ENCODE assay signal across 1 cellular context in the genomic region with DNA sequence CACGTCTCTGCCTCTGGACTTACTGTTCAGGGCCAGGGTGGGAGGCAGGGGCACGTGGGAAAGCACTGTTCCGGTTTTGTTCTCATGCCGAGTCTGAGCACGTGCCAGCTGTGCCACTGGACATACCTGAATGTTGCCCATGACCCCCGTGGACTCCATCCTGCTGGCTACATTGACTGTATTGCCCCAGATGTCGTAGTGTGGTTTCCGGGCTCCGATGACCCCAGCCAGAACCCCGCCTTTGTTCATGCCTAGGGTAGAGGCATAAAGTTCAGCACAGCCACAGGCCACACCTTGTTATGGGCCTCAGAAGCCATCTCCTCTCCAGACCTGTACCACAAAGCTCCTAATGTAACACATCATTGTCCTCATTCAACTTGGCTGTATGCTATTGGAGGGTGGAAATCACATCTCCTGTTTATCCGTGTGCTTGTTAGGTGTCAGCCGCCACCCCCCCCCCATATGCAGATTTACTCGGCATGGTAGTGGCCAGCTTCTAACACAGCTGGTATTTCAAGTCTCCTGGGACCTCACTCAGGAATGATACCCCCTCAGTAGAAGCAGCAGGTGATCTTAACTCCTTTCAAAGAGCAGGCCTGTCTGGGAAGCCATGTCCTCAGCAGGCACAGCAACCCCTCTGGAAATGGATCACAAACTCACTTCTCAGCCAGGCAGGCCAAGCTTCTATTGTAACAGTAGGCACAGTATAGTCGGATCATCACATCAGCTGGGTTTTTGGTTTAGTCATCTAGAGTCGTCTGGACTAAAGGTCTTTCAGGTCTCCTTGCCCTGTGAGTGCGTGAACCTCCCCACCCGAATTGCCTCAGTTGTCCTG.
A peak's percentile ranks its signal among the peaks of the same experiment; 100 is the strongest.
TF ChIP-seq lines count a peak whose summit lies in the region.

No MANE protein-coding gene starts in this region.

TF ChIP-seq in WTC11, 78 proteins besides CTCF, POLR2A, EP300 and RAD21 (continued from another document):
- TF ChIP-seq, protein P1, sequence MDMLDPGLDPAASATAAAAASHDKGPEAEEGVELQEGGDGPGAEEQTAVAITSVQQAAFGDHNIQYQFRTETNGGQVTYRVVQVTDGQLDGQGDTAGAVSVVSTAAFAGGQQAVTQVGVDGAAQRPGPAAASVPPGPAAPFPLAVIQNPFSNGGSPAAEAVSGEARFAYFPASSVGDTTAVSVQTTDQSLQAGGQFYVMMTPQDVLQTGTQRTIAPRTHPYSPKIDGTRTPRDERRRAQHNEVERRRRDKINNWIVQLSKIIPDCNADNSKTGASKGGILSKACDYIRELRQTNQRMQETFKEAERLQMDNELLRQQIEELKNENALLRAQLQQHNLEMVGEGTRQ (CRISPR knock-in tag; IDR thresholded peaks at IDR 0.05): peak; percentile 15; the same call in 1 of the 2 replicates
- TF ChIP-seq, protein P2, sequence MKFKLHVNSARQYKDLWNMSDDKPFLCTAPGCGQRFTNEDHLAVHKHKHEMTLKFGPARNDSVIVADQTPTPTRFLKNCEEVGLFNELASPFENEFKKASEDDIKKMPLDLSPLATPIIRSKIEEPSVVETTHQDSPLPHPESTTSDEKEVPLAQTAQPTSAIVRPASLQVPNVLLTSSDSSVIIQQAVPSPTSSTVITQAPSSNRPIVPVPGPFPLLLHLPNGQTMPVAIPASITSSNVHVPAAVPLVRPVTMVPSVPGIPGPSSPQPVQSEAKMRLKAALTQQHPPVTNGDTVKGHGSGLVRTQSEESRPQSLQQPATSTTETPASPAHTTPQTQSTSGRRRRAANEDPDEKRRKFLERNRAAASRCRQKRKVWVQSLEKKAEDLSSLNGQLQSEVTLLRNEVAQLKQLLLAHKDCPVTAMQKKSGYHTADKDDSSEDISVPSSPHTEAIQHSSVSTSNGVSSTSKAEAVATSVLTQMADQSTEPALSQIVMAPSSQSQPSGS (CRISPR knock-in tag; IDR thresholded peaks at IDR 0.05; ENCODE audit: borderline replicate concordance, low read depth): no peak
- TF ChIP-seq, protein P3, sequence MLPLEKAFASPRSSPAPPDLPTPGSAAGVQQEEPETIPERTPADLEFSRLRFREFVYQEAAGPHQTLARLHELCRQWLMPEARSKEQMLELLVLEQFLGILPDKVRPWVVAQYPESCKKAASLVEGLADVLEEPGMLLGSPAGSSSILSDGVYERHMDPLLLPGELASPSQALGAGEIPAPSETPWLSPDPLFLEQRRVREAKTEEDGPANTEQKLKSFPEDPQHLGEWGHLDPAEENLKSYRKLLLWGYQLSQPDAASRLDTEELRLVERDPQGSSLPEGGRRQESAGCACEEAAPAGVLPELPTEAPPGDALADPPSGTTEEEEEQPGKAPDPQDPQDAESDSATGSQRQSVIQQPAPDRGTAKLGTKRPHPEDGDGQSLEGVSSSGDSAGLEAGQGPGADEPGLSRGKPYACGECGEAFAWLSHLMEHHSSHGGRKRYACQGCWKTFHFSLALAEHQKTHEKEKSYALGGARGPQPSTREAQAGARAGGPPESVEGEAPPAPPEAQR (CRISPR knock-in tag; IDR thresholded peaks at IDR 0.05): no peak
TF ChIP-seq in WTC11: peak in this region for 3.
